ENCODE assay signal across 1 cellular context in genomic region chr14:102988054-102988453, GRCh38.
TF ChIP-seq lines count a peak whose summit lies in the region.

No MANE protein-coding gene starts in this region.

TF ChIP-seq in GM23338, 12 proteins besides CTCF, POLR2A, EP300 and RAD21 (continued from another document):
- TF ChIP-seq, protein P1, sequence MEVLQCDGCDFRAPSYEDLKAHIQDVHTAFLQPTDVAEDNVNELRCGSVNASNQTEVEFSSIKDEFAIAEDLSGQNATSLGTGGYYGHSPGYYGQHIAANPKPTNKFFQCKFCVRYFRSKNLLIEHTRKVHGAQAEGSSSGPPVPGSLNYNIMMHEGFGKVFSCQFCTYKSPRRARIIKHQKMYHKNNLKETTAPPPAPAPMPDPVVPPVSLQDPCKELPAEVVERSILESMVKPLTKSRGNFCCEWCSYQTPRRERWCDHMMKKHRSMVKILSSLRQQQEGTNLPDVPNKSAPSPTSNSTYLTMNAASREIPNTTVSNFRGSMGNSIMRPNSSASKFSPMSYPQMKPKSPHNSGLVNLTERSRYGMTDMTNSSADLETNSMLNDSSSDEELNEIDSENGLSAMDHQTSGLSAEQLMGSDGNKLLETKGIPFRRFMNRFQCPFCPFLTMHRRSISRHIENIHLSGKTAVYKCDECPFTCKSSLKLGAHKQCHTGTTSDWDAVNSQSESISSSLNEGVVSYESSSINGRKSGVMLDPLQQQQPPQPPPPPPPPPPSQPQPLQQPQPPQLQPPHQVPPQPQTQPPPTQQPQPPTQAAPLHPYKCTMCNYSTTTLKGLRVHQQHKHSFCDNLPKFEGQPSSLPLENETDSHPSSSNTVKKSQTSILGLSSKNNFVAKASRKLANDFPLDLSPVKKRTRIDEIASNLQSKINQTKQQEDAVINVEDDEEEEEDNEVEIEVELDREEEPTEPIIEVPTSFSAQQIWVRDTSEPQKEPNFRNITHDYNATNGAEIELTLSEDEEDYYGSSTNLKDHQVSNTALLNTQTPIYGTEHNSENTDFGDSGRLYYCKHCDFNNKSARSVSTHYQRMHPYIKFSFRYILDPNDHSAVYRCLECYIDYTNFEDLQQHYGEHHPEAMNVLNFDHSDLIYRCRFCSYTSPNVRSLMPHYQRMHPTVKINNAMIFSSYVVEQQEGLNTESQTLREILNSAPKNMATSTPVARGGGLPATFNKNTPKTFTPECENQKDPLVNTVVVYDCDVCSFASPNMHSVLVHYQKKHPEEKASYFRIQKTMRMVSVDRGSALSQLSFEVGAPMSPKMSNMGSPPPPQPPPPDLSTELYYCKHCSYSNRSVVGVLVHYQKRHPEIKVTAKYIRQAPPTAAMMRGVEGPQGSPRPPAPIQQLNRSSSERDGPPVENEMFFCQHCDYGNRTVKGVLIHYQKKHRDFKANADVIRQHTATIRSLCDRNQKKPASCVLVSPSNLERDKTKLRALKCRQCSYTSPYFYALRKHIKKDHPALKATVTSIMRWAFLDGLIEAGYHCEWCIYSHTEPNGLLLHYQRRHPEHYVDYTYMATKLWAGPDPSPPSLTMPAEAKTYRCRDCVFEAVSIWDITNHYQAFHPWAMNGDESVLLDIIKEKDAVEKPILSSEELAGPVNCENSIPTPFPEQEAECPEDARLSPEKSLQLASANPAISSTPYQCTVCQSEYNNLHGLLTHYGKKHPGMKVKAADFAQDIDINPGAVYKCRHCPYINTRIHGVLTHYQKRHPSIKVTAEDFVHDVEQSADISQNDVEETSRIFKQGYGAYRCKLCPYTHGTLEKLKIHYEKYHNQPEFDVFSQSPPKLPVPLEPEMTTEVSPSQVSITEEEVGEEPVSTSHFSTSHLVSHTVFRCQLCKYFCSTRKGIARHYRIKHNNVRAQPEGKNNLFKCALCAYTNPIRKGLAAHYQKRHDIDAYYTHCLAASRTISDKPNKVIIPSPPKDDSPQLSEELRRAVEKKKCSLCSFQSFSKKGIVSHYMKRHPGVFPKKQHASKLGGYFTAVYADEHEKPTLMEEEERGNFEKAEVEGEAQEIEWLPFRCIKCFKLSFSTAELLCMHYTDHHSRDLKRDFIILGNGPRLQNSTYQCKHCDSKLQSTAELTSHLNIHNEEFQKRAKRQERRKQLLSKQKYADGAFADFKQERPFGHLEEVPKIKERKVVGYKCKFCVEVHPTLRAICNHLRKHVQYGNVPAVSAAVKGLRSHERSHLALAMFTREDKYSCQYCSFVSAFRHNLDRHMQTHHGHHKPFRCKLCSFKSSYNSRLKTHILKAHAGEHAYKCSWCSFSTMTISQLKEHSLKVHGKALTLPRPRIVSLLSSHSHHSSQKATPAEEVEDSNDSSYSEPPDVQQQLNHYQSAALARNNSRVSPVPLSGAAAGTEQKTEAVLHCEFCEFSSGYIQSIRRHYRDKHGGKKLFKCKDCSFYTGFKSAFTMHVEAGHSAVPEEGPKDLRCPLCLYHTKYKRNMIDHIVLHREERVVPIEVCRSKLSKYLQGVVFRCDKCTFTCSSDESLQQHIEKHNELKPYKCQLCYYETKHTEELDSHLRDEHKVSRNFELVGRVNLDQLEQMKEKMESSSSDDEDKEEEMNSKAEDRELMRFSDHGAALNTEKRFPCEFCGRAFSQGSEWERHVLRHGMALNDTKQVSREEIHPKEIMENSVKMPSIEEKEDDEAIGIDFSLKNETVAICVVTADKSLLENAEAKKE (CRISPR knock-in tag; IDR thresholded peaks at IDR 0.05) = no peak
- TF ChIP-seq ZNF331 (CRISPR knock-in tag; IDR thresholded peaks at IDR 0.05; ENCODE audit: low read depth) (no peak), CREB1 (CRISPR knock-in tag; IDR thresholded peaks at IDR 0.05; ENCODE audit: low read depth) (no peak), JUNB (IDR thresholded peaks at IDR 0.05; ENCODE audit: unreplicated experiment) (no peak), ZNF114 (CRISPR knock-in tag; IDR thresholded peaks at IDR 0.05) (no peak), NANOG (IDR thresholded peaks at IDR 0.05; ENCODE audit: borderline replicate concordance) (no peak), EZH2 (IDR thresholded peaks at IDR 0.05; ENCODE audit: low read depth, unreplicated experiment) (no peak)
TF ChIP-seq in GM23338: peak in this region for 0.
